ENCODE assay signal across 10 cellular contexts in the genomic region with DNA sequence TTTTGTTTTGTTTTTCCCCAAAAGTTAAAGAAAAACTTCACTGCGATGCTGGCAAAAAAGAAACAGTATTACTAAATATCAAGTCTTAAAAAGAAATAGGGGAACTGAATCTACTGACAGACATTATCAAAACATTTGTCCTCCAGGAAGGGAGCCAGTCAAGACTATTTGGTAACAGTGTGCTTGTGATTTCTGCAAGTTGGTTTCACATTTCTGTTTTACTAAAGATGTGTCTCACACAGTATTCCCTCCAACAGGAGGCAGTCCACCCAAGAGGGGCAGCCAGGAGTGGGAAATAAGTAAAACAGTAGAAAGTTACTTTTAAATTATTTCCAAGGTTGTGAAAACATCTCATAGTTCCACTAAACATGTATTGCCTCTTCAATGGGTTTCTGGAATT.
DNase-seq lines count a peak whose midpoint lies in the region; ATAC-seq lines count a peak whose summit lies in the region.
"Had no signal": no experiment of that assay in that cellular context is flagged by ENCODE, and none has a peak within 500 bp of the region (broad histone marks: within the 10 kb centered on the region; RNA-seq: fewer than 3 reads in every experiment).

No MANE protein-coding gene starts in this region.

- CTCF ChIA-PET in activated naive CD4-positive, alpha-beta T cell treated with anti-CD3 and anti-CD28 coated beads, Interleukin-2, amount 10 ng/mL, durations not matched to agents 7 days and 5 days (lab: Charles Lee) = no interaction called here

- peaks cover 5% of the 10 kb centered on the region for H3K4me1 Mint-ChIP-seq in activated naive CD4-positive, alpha-beta T cell treated with anti-CD3 and anti-CD28 coated beads, Interleukin-2, amount 10 ng/mL, durations not matched to agents 7 days and 5 days

- DNase-seq in GM03348 (ENCODE audit: low spot score) = peak; percentile 21
- DNase-seq in NOMO-1 (lab: John Stamatoyannopoulos, UW; ENCODE audit: unreplicated experiment in 2 of 2) = peak; percentile 62 to 93
- peak; percentile 83 for DNase-seq in fibroblast of peridontal ligament (ENCODE audit: extremely low read depth)
- DNase-seq in pons (ENCODE audit: low spot score) = peak; percentile 74
- no peak for DNase-seq in T-helper 1 cell
- DNase-seq in activated naive CD4-positive, alpha-beta T cell treated with anti-CD3 and anti-CD28 coated beads, Interleukin-2, amount 10 ng/mL, durations not matched to agents 7 days and 5 days = no peak
- DNase-seq in activated CD4-positive, alpha-beta T cell treated with anti-CD3 and anti-CD28 coated beads, Interleukin-2, amount 50 U/mL, for 4 hours = no peak
- DNase-seq: activated CD4-positive, alpha-beta T cell treated with anti-CD3 and anti-CD28 coated beads for 48 hours had no signal

- ATAC-seq in HG02970 (IDR thresholded peaks at IDR 0.05; ENCODE audit: low FRiP score, unreplicated experiment) = no peak

- H3K4me3 Mint-ChIP-seq in activated naive CD4-positive, alpha-beta T cell treated with anti-CD3 and anti-CD28 coated beads, Interleukin-2, amount 10 ng/mL, durations not matched to agents 7 days and 5 days = no peak overlapping the region
- H3K4me3 Mint-ChIP-seq: neural crest cell had no signal

- H3K27me3 Mint-ChIP-seq in activated naive CD4-positive, alpha-beta T cell treated with anti-CD3 and anti-CD28 coated beads, Interleukin-2, amount 10 ng/mL, durations not matched to agents 7 days and 5 days = no peaks in the 10 kb centered on the region

- H3K9me3 Mint-ChIP-seq in activated naive CD4-positive, alpha-beta T cell treated with anti-CD3 and anti-CD28 coated beads, Interleukin-2, amount 10 ng/mL, durations not matched to agents 7 days and 5 days = no peaks in the 10 kb centered on the region
- H3K9me3 Mint-ChIP-seq: neural crest cell had no signal

- H3K27ac Mint-ChIP-seq in activated naive CD4-positive, alpha-beta T cell treated with anti-CD3 and anti-CD28 coated beads, Interleukin-2, amount 10 ng/mL, durations not matched to agents 7 days and 5 days = no peak overlapping the region

- H3K36me3 Mint-ChIP-seq in activated naive CD4-positive, alpha-beta T cell treated with anti-CD3 and anti-CD28 coated beads, Interleukin-2, amount 10 ng/mL, durations not matched to agents 7 days and 5 days = peaks cover 47% of the 10 kb centered on the region

Comparison
In these comparisons a context has a peak if more than half of its experiments do, and no peak if none do; other contexts are left out.
1. DNase-seq: peak in GM03348 (single experiment), NOMO-1 (2 of 2), fibroblast of peridontal ligament (single experiment) and pons (single experiment); none in T-helper 1 cell (0 of 5), activated naive CD4-positive, alpha-beta T cell treated with anti-CD3 and anti-CD28 coated beads, Interleukin-2, amount 10 ng/mL, durations not matched to agents 7 days and 5 days (single experiment) and activated CD4-positive, alpha-beta T cell treated with anti-CD3 and anti-CD28 coated beads, Interleukin-2, amount 50 U/mL, for 4 hours (0 of 2).